27 cellular contexts compared by ENCODE assay signal in the genomic region with DNA sequence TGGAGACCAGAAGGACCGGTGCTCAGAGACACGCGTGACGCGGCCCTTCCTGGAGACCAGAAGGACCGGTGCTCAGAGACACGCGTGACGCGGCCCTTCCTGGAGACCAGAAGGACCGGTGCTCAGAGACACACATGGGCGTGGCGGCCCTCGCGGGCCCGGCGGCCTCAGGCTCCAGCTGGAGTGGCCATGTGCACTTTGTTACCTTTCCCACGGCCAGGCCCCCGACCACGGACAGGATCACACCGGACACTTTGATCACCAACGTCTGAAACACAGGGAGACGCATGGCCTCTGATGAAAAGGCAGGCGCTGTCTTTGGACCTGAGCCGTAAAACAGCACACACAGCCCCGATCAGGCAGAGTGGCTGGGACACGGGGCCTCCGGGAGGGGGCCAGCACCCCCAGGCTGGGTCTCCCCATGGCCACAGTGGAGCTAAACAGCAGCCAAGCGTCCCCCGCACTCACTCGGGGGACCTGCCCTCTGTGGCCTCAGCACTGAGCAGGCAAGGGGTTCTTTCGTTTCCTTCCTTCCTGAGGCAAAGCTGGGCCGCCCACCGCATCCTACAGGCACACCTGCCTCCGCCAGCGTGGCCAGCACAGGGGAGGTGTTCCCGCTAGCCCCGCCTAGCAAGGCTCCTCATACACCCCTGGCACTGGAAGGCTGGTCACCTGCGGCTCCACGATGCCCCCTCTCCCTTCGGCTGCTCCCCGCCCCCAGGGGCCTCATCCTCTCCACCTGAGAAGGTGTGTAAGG. TPM values are rescaled to one million over a fixed set of nuclear protein-coding genes. Genes with fewer than 3 reads are reported as not detected.
"Had no signal": no experiment of that assay in that cellular context is flagged by ENCODE, and none has a peak within 500 bp of the region (broad histone marks: within the 10 kb centered on the region; RNA-seq: fewer than 3 reads in every experiment).

No MANE protein-coding gene starts in this region.

- H3K27ac ChIP-seq: brain microvascular endothelial cell, cardiac muscle cell had no signal

- H3K4me3 Mint-ChIP-seq: activated CD4-positive, alpha-beta memory T cell treated with anti-CD3 and anti-CD28 coated beads for 36 hours; activated CD4-positive, alpha-beta T cell treated with anti-CD3 and anti-CD28 coated beads, Interleukin-2, amount 10 ng/mL, durations not matched to agents 7 days and 5 days; activated naive CD4-positive, alpha-beta T cell treated with anti-CD3 and anti-CD28 coated beads, Interleukin-2, amount 50 U/mL, for 24 hours; activated naive CD8-positive, alpha-beta T cell treated with anti-CD3 and anti-CD28 coated beads, Interleukin-2, amount 50 U/mL, for 24 hours; activated T-cell treated with anti-CD3 and anti-CD28 coated beads, Interleukin-2, amount 50 U/mL, for 4 hours; T-cell had no signal

- FAIRE-seq: RCC 7860, TTC549 had no signal

- H3K27ac Mint-ChIP-seq: activated CD4-positive, alpha-beta memory T cell treated with anti-CD3 and anti-CD28 coated beads for 36 hours; activated CD4-positive, alpha-beta T cell treated with anti-CD3 and anti-CD28 coated beads, Interleukin-2, amount 10 ng/mL, durations not matched to agents 7 days and 5 days; activated naive CD4-positive, alpha-beta T cell treated with anti-CD3 and anti-CD28 coated beads, Interleukin-2, amount 50 U/mL, for 24 hours; T-cell had no signal

- H3K27me3 Mint-ChIP-seq: activated CD4-positive, alpha-beta memory T cell treated with anti-CD3 and anti-CD28 coated beads for 36 hours; activated CD4-positive, alpha-beta T cell treated with anti-CD3 and anti-CD28 coated beads, Interleukin-2, amount 10 ng/mL, durations not matched to agents 7 days and 5 days; activated naive CD4-positive, alpha-beta T cell treated with anti-CD3 and anti-CD28 coated beads, Interleukin-2, amount 50 U/mL, for 24 hours; activated naive CD8-positive, alpha-beta T cell treated with anti-CD3 and anti-CD28 coated beads, Interleukin-2, amount 50 U/mL, for 24 hours; T-cell had no signal

- H3K9me3 ChIP-seq: MG63 had no signal

- ATAC-seq: PC-3, T-cell had no signal

- H3K27me3 ChIP-seq: brain microvascular endothelial cell, cardiac muscle cell, MG63 had no signal

- DNase-seq: activated CD4-positive, alpha-beta T cell treated with anti-CD3 and anti-CD28 coated beads, Interleukin-2, amount 10 ng/mL, durations not matched to agents 7 days and 5 days; activated CD4-positive, CD25-positive, alpha-beta regulatory T cell; activated CD8-positive, alpha-beta memory T cell treated with anti-CD3 and anti-CD28 coated beads for 24 hours; activated gamma-delta T cell treated with Interleukin-2 at 50 U/mL for 16 hours; activated naive CD8-positive, alpha-beta T cell treated with anti-CD3 and anti-CD28 coated beads, Interleukin-2, amount 50 U/mL, for 24 hours; activated T-cell treated with anti-CD3 and anti-CD28 coated beads, Interleukin-2, amount 50 U/mL, for 4 hours; amniotic stem cell; brain microvascular endothelial cell; cerebellar nuclear complex; MG63; NCI-H1092 treated with DMSO at 0.1 percent for 48 hours; NCI-H1436; NCI-H187; NCI-H2081; NCI-H510A treated with DMSO at 0.1 percent for 48 hours; NCI-H69; NK-92 treated with Interleukin-12 subunit alpha and Interleukin-12 subunit beta, amount 100 ng/mL, for 24 hours; PC-3; T-cell; T-helper 2 cell; T1000 had no signal

- H3K4me1 Mint-ChIP-seq: activated CD4-positive, alpha-beta T cell treated with anti-CD3 and anti-CD28 coated beads, Interleukin-2, amount 10 ng/mL, durations not matched to agents 7 days and 5 days; activated naive CD4-positive, alpha-beta T cell treated with anti-CD3 and anti-CD28 coated beads, Interleukin-2, amount 50 U/mL, for 24 hours had no signal

- H3K4me3 ChIP-seq: cardiac muscle cell, MG63, SK-N-MC had no signal

- H3K9me3 Mint-ChIP-seq: activated CD4-positive, alpha-beta memory T cell treated with anti-CD3 and anti-CD28 coated beads for 36 hours; activated CD4-positive, alpha-beta T cell treated with anti-CD3 and anti-CD28 coated beads, Interleukin-2, amount 10 ng/mL, durations not matched to agents 7 days and 5 days; activated naive CD4-positive, alpha-beta T cell treated with anti-CD3 and anti-CD28 coated beads, Interleukin-2, amount 50 U/mL, for 24 hours; activated naive CD8-positive, alpha-beta T cell treated with anti-CD3 and anti-CD28 coated beads, Interleukin-2, amount 50 U/mL, for 24 hours; activated T-cell treated with anti-CD3 and anti-CD28 coated beads, Interleukin-2, amount 50 U/mL, for 4 hours; T-cell had no signal

RNA-seq across cellular contexts. Expression of a gene that starts 13.3 kb away (rescaled TPM):
- total RNA-seq: PC-3 had no signal

RNA-seq across cellular contexts. Expression of a gene that starts 26.8 kb away (rescaled TPM):
- total RNA-seq: activated CD4-positive, alpha-beta memory T cell treated with anti-CD3 and anti-CD28 coated beads for 36 hours; activated CD4-positive, alpha-beta T cell treated with anti-CD3 and anti-CD28 coated beads, Interleukin-2, amount 10 ng/mL, durations not matched to agents 7 days and 5 days; PC-3 had no signal

RNA-seq across cellular contexts. Expression of a gene that starts 31.1 kb away (rescaled TPM):
- total RNA-seq: activated CD4-positive, alpha-beta memory T cell treated with anti-CD3 and anti-CD28 coated beads for 36 hours; activated CD4-positive, alpha-beta T cell treated with anti-CD3 and anti-CD28 coated beads, Interleukin-2, amount 10 ng/mL, durations not matched to agents 7 days and 5 days had no signal
